ENCODE assay signal across 24 cellular contexts in genomic region chr11:99631618-99632017, GRCh38.
"Had no signal": no experiment of that assay in that cellular context is flagged by ENCODE, and none has a peak within 500 bp of the region (broad histone marks: within the 10 kb centered on the region; RNA-seq: fewer than 3 reads in every experiment).

No MANE protein-coding gene starts in this region.

- H3K36me3 ChIP-seq: neural progenitor cell, ovary, right lobe of liver, sigmoid colon, stomach, thoracic aorta, thyroid gland, tibial nerve, upper lobe of left lung, vagina had no signal

- H3K4me2 ChIP-seq: neural progenitor cell had no signal

- H3K27me3 ChIP-seq: neural progenitor cell, ovary, right lobe of liver, sigmoid colon, stomach, thyroid gland, tibial nerve, upper lobe of left lung, vagina had no signal

- H3K79me2 ChIP-seq: parathyroid adenoma had no signal

- H3K27ac ChIP-seq: neural progenitor cell, ovary, parathyroid adenoma, psoas muscle, right lobe of liver, sigmoid colon, stomach, thoracic aorta, thyroid gland, tibial nerve, upper lobe of left lung, vagina had no signal

- H2AFZ ChIP-seq: neural progenitor cell, parathyroid adenoma had no signal

- ATAC-seq: psoas muscle; right cardiac atrium; right lobe of liver; stimulated activated effector memory CD8-positive, alpha-beta T cell treated with anti-CD3 and anti-CD28 coated beads, Interleukin-12 subunit alpha, Interleukin-12 subunit beta, amount 100 ng/mL, for 72 hours; stimulated activated naive B cell treated with anti-CD40 and anti-IgM and Interleukin-4, amounts not matched to agents 10 μg/mL and 1 μg/mL and 100 μg/mL, for 72 hours had no signal

- H3K9me3 ChIP-seq: ovary, psoas muscle, right lobe of liver, sigmoid colon, stomach, thoracic aorta, thyroid gland, tibial nerve, upper lobe of left lung, vagina had no signal

- H3K4me3 ChIP-seq: neural progenitor cell, ovary, psoas muscle, right lobe of liver, sigmoid colon, stomach, thoracic aorta, thyroid gland, tibial nerve, upper lobe of left lung, vagina had no signal

- DNase-seq: occipital lobe; ovary; posterior cingulate gyrus; psoas muscle; right cardiac atrium; right lobe of liver; sigmoid colon; small intestine; stimulated activated CD4-positive, alpha-beta T cell treated with anti-CD3 and anti-CD28 coated beads, Interleukin-15, amount 100 ng/mL, for 24 hours; stimulated activated CD4-positive, alpha-beta T cell treated with anti-CD3 and anti-CD28 coated beads, Interleukin-2, amount 100 ng/mL, for 24 hours; stimulated activated CD4-positive, alpha-beta T cell treated with anti-CD3 and anti-CD28 coated beads, Interleukin-2, amount 100 ng/mL, for 48 hours; stimulated activated CD4-positive, alpha-beta T cell treated with anti-CD3 and anti-CD28 coated beads, Interleukin-4, amount 100 ng/mL, for 24 hours; stimulated activated naive B cell treated with anti-CD40 and anti-IgM and Interleukin-4, amounts not matched to agents 10 μg/mL and 1 μg/mL and 100 μg/mL, for 72 hours; stimulated activated naive CD4-positive, alpha-beta T cell treated with Interleukin-2 at 50 U/mL for 16 hours; stomach; thyroid gland; trophoblast cell; upper lobe of left lung had no signal

- H3K9ac ChIP-seq: neural progenitor cell, parathyroid adenoma had no signal

- H3K4me1 ChIP-seq: neural progenitor cell, parathyroid adenoma, psoas muscle, sigmoid colon, stomach, thyroid gland, tibial nerve, upper lobe of left lung, vagina had no signal
